20 cellular contexts compared by ENCODE assay signal in genomic region chr1:20684651-20685050, GRCh38. TPM values are rescaled to one million over a fixed set of nuclear protein-coding genes. Genes with fewer than 3 reads are reported as not detected.
DNase-seq lines count a peak whose midpoint lies in the region; ATAC-seq and TF ChIP-seq lines count a peak whose summit lies in the region.
"Had no signal": no experiment of that assay in that cellular context is flagged by ENCODE, and none has a peak within 500 bp of the region (broad histone marks: within the 10 kb centered on the region; RNA-seq: fewer than 3 reads in every experiment).

No MANE protein-coding gene starts in this region.

- CTCF ChIA-PET in Calu3 (lab: Charles Lee) = interaction anchor here (0.5 kb wide), 1 partner anchor 188 kb away, joined by 3 read pairs; no protein-coding TSS in a partner anchor

- ATAC-seq in lung (ENCODE audit: insufficient read depth, low FRiP score) = no peak
- no peak for ATAC-seq in HG02678 (IDR thresholded peaks at IDR 0.05; ENCODE audit: unreplicated experiment)
- ATAC-seq: activated CD4-positive, alpha-beta T cell treated with anti-CD3 and anti-CD28 coated beads for 36 hours; sciatic nerve had no signal

- H3K9me3 ChIP-seq in adrenal gland (replicated peaks in 1 of 3) = no peaks in the 10 kb centered on the region
- no peaks in the 10 kb centered on the region for H3K9me3 ChIP-seq in esophagus squamous epithelium
- no peaks in the 10 kb centered on the region for H3K9me3 ChIP-seq in lung (ENCODE audit: control insufficient read depth in 2 of 2, insufficient read depth in 1 of 2, low read length in 1 of 2)
- no peaks in the 10 kb centered on the region for H3K9me3 ChIP-seq in suprapubic skin
- H3K9me3 ChIP-seq: HAP-1 had no signal

- H3K36me3 Mint-ChIP-seq in Calu3 (ENCODE audit: insufficient read depth, unreplicated experiment) (no peaks in the 10 kb centered on the region), progenitor cell of endocrine pancreas (ENCODE audit: insufficient read depth) (no peaks in the 10 kb centered on the region)

- H3K27ac ChIP-seq in adrenal gland (peak overlapping the region; percentile 26 to 89 (median 82)), esophagus squamous epithelium (peak overlapping the region; percentile 36 to 73 (median 64)), lung (ENCODE audit: low read depth in 1 of 2, low read length in 1 of 2) (peak overlapping the region; percentile 24 to 92), suprapubic skin (peak overlapping the region; percentile 44)
- H3K27ac ChIP-seq: RWPE1 had no signal

- DNase-seq in adrenal gland (peak in 3 of 7 donors; percentile 37 to 42 (median 40)), esophagus squamous epithelium (lab: John Stamatoyannopoulos, UW) (no peak), lung (ENCODE audit: low spot score) (no peak), suprapubic skin (ENCODE audit: low spot score in 2 of 2) (no peak), SHP77 treated with DMSO at 0.1 percent for 48 hours (lab: John Stamatoyannopoulos, UW) (no peak), Calu3 (no peak), progenitor cell of endocrine pancreas (ENCODE audit: low spot score, unreplicated experiment) (no peak)
- DNase-seq: activated CD4-positive, alpha-beta T cell treated with anti-CD3 and anti-CD28 coated beads for 36 hours; activated effector memory CD4-positive, alpha-beta T cell treated with Interleukin-2 at 50 U/mL for 16 hours; CD4-positive, alpha-beta T cell; cerebellar nuclear complex; foreskin fibroblast; NCI-H1105 treated with DMSO at 0.1 percent for 48 hours; NCI-H2081 treated with DMSO at 0.1 percent for 48 hours; NCI-H510A; stimulated activated CD4-positive, alpha-beta T cell treated with anti-CD3 and anti-CD28 coated beads, Interleukin-2, amount 100 ng/mL, for 24 hours had no signal

- H3K4me3 Mint-ChIP-seq in Calu3 (ENCODE audit: low read depth, unreplicated experiment) (no peak overlapping the region), progenitor cell of endocrine pancreas (ENCODE audit: low read depth) (no peak overlapping the region)
- H3K4me3 Mint-ChIP-seq: activated CD4-positive, alpha-beta T cell treated with anti-CD3 and anti-CD28 coated beads for 36 hours; CD4-positive, alpha-beta T cell had no signal

- BruUV-seq in Calu3 (replicated peaks; lab: Mats Ljungman, UMichigan) = no TSS peak

- TF ChIP-seq EP300 in suprapubic skin (IDR thresholded peaks at IDR 0.05) = no peak

- 37 to 71% (median 56%) methylated on average over 6 to 14 of the region's 14 CpGs for WGBS in adrenal gland, 4 donors
- 84% methylated on average over 6 of the region's 14 CpGs; no CpG with 5 or more reads in 1 of the 2 donors for WGBS in esophagus squamous epithelium, 2 donors
- 74 to 79% methylated on average over 14 of the region's 14 CpGs for WGBS in lung, 2 donors
- 84% methylated on average over 14 of the region's 14 CpGs for WGBS in suprapubic skin

- no peaks in the 10 kb centered on the region for H3K4me1 Mint-ChIP-seq in Calu3 (ENCODE audit: low read depth, unreplicated experiment)
- peaks cover 5% of the 10 kb centered on the region for H3K4me1 Mint-ChIP-seq in progenitor cell of endocrine pancreas (ENCODE audit: low read depth)
- H3K4me1 Mint-ChIP-seq: activated CD4-positive, alpha-beta T cell treated with anti-CD3 and anti-CD28 coated beads for 36 hours had no signal

- H3K27me3 ChIP-seq in adrenal gland = no peaks in the 10 kb centered on the region
- H3K27me3 ChIP-seq in esophagus squamous epithelium = no peaks in the 10 kb centered on the region
- no peaks in the 10 kb centered on the region for H3K27me3 ChIP-seq in lung (ENCODE audit: control insufficient read depth, insufficient read depth)
- H3K27me3 ChIP-seq in suprapubic skin = no peaks in the 10 kb centered on the region

- no peak overlapping the region for H3K27ac Mint-ChIP-seq in Calu3 (ENCODE audit: unreplicated experiment)
- H3K27ac Mint-ChIP-seq in progenitor cell of endocrine pancreas = no peak overlapping the region
- H3K27ac Mint-ChIP-seq: activated CD4-positive, alpha-beta T cell treated with anti-CD3 and anti-CD28 coated beads for 36 hours; CD4-positive, alpha-beta T cell had no signal

- intact Hi-C loops in adrenal gland (cut with DNase I) (no loop called here), esophagus squamous epithelium (cut with DNase I) (no loop called here), Calu3 (cut with micrococcal nuclease; ENCODE audit: unreplicated experiment) (no loop called here)

- H3K27me3 Mint-ChIP-seq in Calu3 (ENCODE audit: unreplicated experiment) (peaks cover 52% of the 10 kb centered on the region), progenitor cell of endocrine pancreas (no peaks in the 10 kb centered on the region)
- H3K27me3 Mint-ChIP-seq: CD4-positive, alpha-beta T cell had no signal

- H3K36me3 ChIP-seq in adrenal gland (replicated peaks in 1 of 2) = no peaks in the 10 kb centered on the region
- no peaks in the 10 kb centered on the region for H3K36me3 ChIP-seq in esophagus squamous epithelium
- no peaks in the 10 kb centered on the region for H3K36me3 ChIP-seq in lung (ENCODE audit: control insufficient read depth in 2 of 2, insufficient read depth in 2 of 2, low read length in 2 of 2)
- H3K36me3 ChIP-seq in suprapubic skin = no peaks in the 10 kb centered on the region
- H3K36me3 ChIP-seq: HAP-1 had no signal

- H3K9me3 Mint-ChIP-seq in Calu3 (ENCODE audit: low read depth, unreplicated experiment) (no peaks in the 10 kb centered on the region), progenitor cell of endocrine pancreas (ENCODE audit: low read depth) (no peaks in the 10 kb centered on the region)
- H3K9me3 Mint-ChIP-seq: CD4-positive, alpha-beta T cell had no signal

- H3K4me1 ChIP-seq in adrenal gland (replicated peaks in 1 of 2) (peaks cover 24 to 40% of the 10 kb centered on the region in 2 donors), esophagus squamous epithelium (peaks cover 0 to 5% (median 0%) of the 10 kb centered on the region in 3 donors), lung (ENCODE audit: control insufficient read depth in 2 of 2, insufficient read depth in 2 of 2, low read length in 2 of 2) (peaks cover 0 to 7% of the 10 kb centered on the region in 2 donors), suprapubic skin (peaks cover 7% of the 10 kb centered on the region)
- H3K4me1 ChIP-seq: HAP-1 had no signal

- TF ChIP-seq POLR2A in adrenal gland (IDR thresholded peaks at IDR 0.05) (no peak), esophagus squamous epithelium (IDR thresholded peaks at IDR 0.05) (no peak), suprapubic skin (IDR thresholded peaks at IDR 0.05) (no peak)

- peak in 1 of 6 experiments; percentile 18 for TF ChIP-seq CTCF in adrenal gland (IDR thresholded peaks at IDR 0.05)
- TF ChIP-seq CTCF in esophagus squamous epithelium (IDR thresholded peaks at IDR 0.05) = no peak
- no peak for TF ChIP-seq CTCF in lung (IDR thresholded peaks at IDR 0.05; ENCODE audit: control extremely low read depth, extremely low read depth)
- TF ChIP-seq CTCF in suprapubic skin (IDR thresholded peaks at IDR 0.05) = no peak
- TF ChIP-seq CTCF in Calu3 (IDR thresholded peaks at IDR 0.05; ENCODE audit: unreplicated experiment) = no peak
- no peak for TF ChIP-seq CTCF in progenitor cell of endocrine pancreas (IDR thresholded peaks at IDR 0.05; ENCODE audit: unreplicated experiment)

- H3K4me3 ChIP-seq in adrenal gland (peak overlapping the region in 3 of 4 donors; percentile 16 to 46 (median 44)), esophagus squamous epithelium (peak overlapping the region in 3 of 4 donors; percentile 17 to 50 (median 31)), lung (peak overlapping the region; percentile 59), suprapubic skin (peak overlapping the region; percentile 35)
- H3K4me3 ChIP-seq: HAP-1 had no signal

RNA-seq across cellular contexts. Expression of gene DDOST, which starts 23.5 kb away (rescaled TPM):
- total RNA-seq in adrenal gland = 100 to 1,000 TPM; 134 to 349 (median 202) TPM
- polyA plus RNA-seq in adrenal gland = 100 to 1,000 TPM; 123 to 221 (median 193) TPM
- 100 to 1,000 TPM; 106 to 183 (median 127) TPM for total RNA-seq in esophagus squamous epithelium
- 100 to 1,000 TPM; 121 to 286 TPM for total RNA-seq in lung
- polyA plus RNA-seq in lung = 100 to 1,000 TPM; 170 to 304 TPM
- total RNA-seq in suprapubic skin = 100 to 1,000 TPM in 3 of 4 donors, 10 to 100 TPM in 1; 75.9 to 143 (median 125) TPM
- total RNA-seq in Calu3 (2022) = 266 and 278 TPM in 2 replicates
- total RNA-seq in progenitor cell of endocrine pancreas = 273 and 276 TPM in 2 replicates

RNA-seq across cellular contexts. Expression of gene KIF17, which starts 33.2 kb away (rescaled TPM):
- total RNA-seq in adrenal gland (10 to 100 TPM; 23.6 to 66.9 (median 45.1) TPM), esophagus squamous epithelium (1 to 10 TPM in 1 of 4 donors, under 1 TPM in 2, not detected in 1; 0.57 to 1.9 (median 0.85) TPM), lung (1 to 10 TPM; 6.3 to 9.6 TPM), suprapubic skin (1 to 10 TPM in 3 of 4 donors, under 1 TPM in 1; 0.76 to 5.6 (median 2.1) TPM), Calu3 (2022) (not detected in 2 replicates), progenitor cell of endocrine pancreas (0.64 and 1.1 TPM in 2 replicates)
- polyA plus RNA-seq in adrenal gland (10 to 100 TPM; 10.7 to 22.9 (median 16.6) TPM), lung (1 to 10 TPM; 4.1 to 5.5 TPM)
- total RNA-seq: CD4-positive, alpha-beta T cell had no signal

RNA-seq across cellular contexts. Expression of gene SH2D5, which starts 47.9 kb away (rescaled TPM):
- total RNA-seq in adrenal gland = 1 to 10 TPM in 1 of 8 donors, under 1 TPM in 4, not detected in 3; 0.19 to 1.9 (median 0.54) TPM
- under 1 TPM; 0.07 to 0.64 (median 0.17) TPM for polyA plus RNA-seq in adrenal gland
- 1 to 10 TPM in 1 of 4 donors, under 1 TPM in 2, not detected in 1; 0.57 to 1.1 (median 0.79) TPM for total RNA-seq in esophagus squamous epithelium
- total RNA-seq in lung = under 1 TPM in 1 of 2 donors, not detected in 1; 0.52 TPM
- under 1 TPM; 0.37 to 0.93 TPM for polyA plus RNA-seq in lung
- 1 to 10 TPM in 1 of 4 donors, under 1 TPM in 1, not detected in 2; 0.23 to 1.2 TPM for total RNA-seq in suprapubic skin
- total RNA-seq in Calu3 (2022) = 2.7 and 3.8 TPM in 2 replicates
- 0.53 and 1.2 TPM in 2 replicates for total RNA-seq in progenitor cell of endocrine pancreas
- total RNA-seq: sciatic nerve had no signal

RNA-seq across cellular contexts. Expression of gene PINK1, which starts 51.4 kb away (rescaled TPM):
- total RNA-seq in adrenal gland (100 to 1,000 TPM; 211 to 586 (median 306) TPM), esophagus squamous epithelium (100 to 1,000 TPM in 1 of 4 donors, 10 to 100 TPM in 3; 55.0 to 110 (median 77.1) TPM), lung (10 to 100 TPM; 42.5 to 45.4 TPM), suprapubic skin (100 to 1,000 TPM in 2 of 4 donors, 10 to 100 TPM in 2; 91.9 to 116 (median 98.0) TPM), Calu3 (2022) (11.2 and 11.9 TPM in 2 replicates), progenitor cell of endocrine pancreas (25.0 and 28.0 TPM in 2 replicates)
- polyA plus RNA-seq in adrenal gland (100 to 1,000 TPM; 109 to 146 (median 118) TPM), lung (10 to 100 TPM; 37.5 to 39.2 TPM)
